In the genomic region with DNA sequence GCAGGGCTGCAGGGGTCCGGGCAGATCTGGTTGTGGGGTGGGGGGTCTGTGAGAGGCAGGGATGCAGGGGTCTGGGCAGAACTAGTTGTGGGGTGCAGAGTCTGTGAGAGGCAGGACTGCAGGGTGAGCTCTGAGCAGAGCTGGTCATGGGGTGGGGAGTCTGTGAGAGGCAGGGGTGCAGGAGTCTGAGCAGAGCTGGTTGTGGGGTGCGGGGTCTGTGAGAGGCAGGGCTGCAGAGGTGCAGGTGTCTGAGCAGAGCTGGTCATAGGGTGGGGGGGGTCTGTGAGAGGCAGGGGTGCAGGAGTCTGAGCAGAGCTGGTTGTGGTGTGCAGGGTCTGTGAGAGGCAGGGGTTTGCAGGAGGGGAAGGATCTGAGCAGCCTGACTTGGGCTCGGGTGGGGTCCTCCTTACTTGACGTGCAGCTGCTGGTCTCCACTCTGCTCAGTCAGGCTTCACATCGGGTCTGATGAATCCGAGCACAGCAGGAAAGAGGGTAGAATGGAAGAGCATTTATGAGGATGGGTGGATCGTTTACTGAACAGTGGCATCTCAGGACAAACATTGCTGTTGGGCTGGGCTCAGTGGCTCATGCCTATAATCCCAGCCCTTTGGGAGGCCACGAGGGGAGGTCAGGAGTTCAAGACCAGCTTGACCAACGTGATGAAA, we compare ENCODE assay signal across 23 cellular contexts. TPM values are rescaled to one million over a fixed set of nuclear protein-coding genes. Genes with fewer than 3 reads are reported as not detected.
A peak's percentile ranks its signal among the peaks of the same experiment; 100 is the strongest.
DNase-seq lines count a peak whose midpoint lies in the region; ATAC-seq and TF ChIP-seq lines count a peak whose summit lies in the region.
"Had no signal": no experiment of that assay in that cellular context is flagged by ENCODE, and none has a peak within 500 bp of the region (broad histone marks: within the 10 kb centered on the region; RNA-seq: fewer than 3 reads in every experiment).

No MANE protein-coding gene starts in this region.

- no TSS peak for BruUV-seq in PC-9 (replicated peaks; lab: Mats Ljungman, UMichigan)

- H4K20me1 ChIP-seq in PC-9 (ENCODE audit: insufficient read depth): no peaks in the 10 kb centered on the region
- H4K20me1 ChIP-seq: BLaER1 had no signal

- no peaks in the 10 kb centered on the region for H3K36me3 Mint-ChIP-seq in type B pancreatic cell
- H3K36me3 Mint-ChIP-seq in T-helper 2 cell treated with Interferon-gamma antibody and Interleukin-4, amounts not matched to agents 5 μg/mL and 100 μg/mL, for 36 hours (ENCODE audit: low read depth): no peaks in the 10 kb centered on the region
- H3K36me3 Mint-ChIP-seq: IgD-negative memory B cell, T-cell had no signal

- peaks cover 10% of the 10 kb centered on the region for H3K4me1 Mint-ChIP-seq in type B pancreatic cell (ENCODE audit: unreplicated experiment)
- peaks cover 13% of the 10 kb centered on the region for H3K4me1 Mint-ChIP-seq in T-helper 2 cell treated with Interferon-gamma antibody and Interleukin-4, amounts not matched to agents 5 μg/mL and 100 μg/mL, for 36 hours (ENCODE audit: low read depth)

- TF ChIP-seq CTCF in PC-9 (conservative IDR thresholded peaks at IDR 0.05) (no peak), type B pancreatic cell (conservative IDR thresholded peaks at IDR 0.05) (no peak)

- H3K9ac ChIP-seq in mesendoderm (ENCODE audit: low read length): no peak overlapping the region
- H3K9ac ChIP-seq: BLaER1, GM23248 had no signal

- H3K4me1 ChIP-seq in PC-9 (replicated peaks; ENCODE audit: insufficient read depth) (peaks cover 41% of the 10 kb centered on the region), mesendoderm (ENCODE audit: control insufficient read depth, low read depth, low read length) (no peaks in the 10 kb centered on the region)
- H3K4me1 ChIP-seq: BLaER1 had no signal

- H3K27ac ChIP-seq in PC-9 (no peak overlapping the region), mesendoderm (ENCODE audit: low read depth, low read length) (no peak overlapping the region)
- H3K27ac ChIP-seq: BLaER1, GM23248 had no signal

- no peak overlapping the region for H2BK15ac ChIP-seq in mesendoderm (replicated peaks; ENCODE audit: low read depth)

- H3K36me3 ChIP-seq in H7 (replicated peaks; ENCODE audit: control insufficient read depth, insufficient read depth, low read length) (no peaks in the 10 kb centered on the region), PC-9 (ENCODE audit: low read depth) (no peaks in the 10 kb centered on the region), mesendoderm (ENCODE audit: control insufficient read depth, insufficient read depth, low read length) (no peaks in the 10 kb centered on the region)
- H3K36me3 ChIP-seq: BLaER1 had no signal

- peak overlapping the region; percentile 61 for H3K27ac Mint-ChIP-seq in type B pancreatic cell
- no peak overlapping the region for H3K27ac Mint-ChIP-seq in T-helper 2 cell treated with Interferon-gamma antibody and Interleukin-4, amounts not matched to agents 5 μg/mL and 100 μg/mL, for 36 hours
- H3K27ac Mint-ChIP-seq: CD4-positive, alpha-beta T cell; IgD-negative memory B cell; T-cell had no signal

- POLR2A ChIA-PET in PC-9 (lab: Charles Lee; ENCODE audit: unreplicated experiment): interaction anchor here (0.6 to 0.7 kb wide), 3 partner anchors 22 to 37 kb away, joined by 3 to 26 read pairs (median 25); no protein-coding TSS in a partner anchor

- peak overlapping the region; percentile 44 for H3K56ac ChIP-seq in mesendoderm (ENCODE audit: low read length)

- DNase-seq in H7 (peak; percentile 14), PC-9 (no peak), mesendoderm (no peak), type B pancreatic cell (ENCODE audit: extremely low spot score, unreplicated experiment) (no peak), left lobe of liver (ENCODE audit: low spot score) (no peak), COLO829 (ENCODE audit: low spot score) (no peak)
- no peak for DNase-seq in T-helper 2 cell treated with Interferon-gamma antibody and Interleukin-4, amounts not matched to agents 5 μg/mL and 100 μg/mL, for 36 hours (ENCODE audit: low spot score)
- DNase-seq: Caco-2; CD4-positive, alpha-beta T cell; DND-41; GM23248; MV-4-11; NCI-H1105 treated with DMSO at 0.1 percent for 48 hours; NCI-H1694 treated with DMSO at 0.1 percent for 48 hours; NCI-H2081 treated with DMSO at 0.1 percent for 48 hours; NCI-H446; NCI-H526 treated with DMSO at 0.1 percent for 48 hours; SIG-M5; T-cell had no signal

- no peak overlapping the region for H2AFZ ChIP-seq in PC-9
- H2AFZ ChIP-seq: GM23248 had no signal

- no peaks in the 10 kb centered on the region for H3K27me3 Mint-ChIP-seq in type B pancreatic cell
- peaks cover 25% of the 10 kb centered on the region for H3K27me3 Mint-ChIP-seq in T-helper 2 cell treated with Interferon-gamma antibody and Interleukin-4, amounts not matched to agents 5 μg/mL and 100 μg/mL, for 36 hours (ENCODE audit: low read depth)

- no peak overlapping the region for H2BK120ac ChIP-seq in mesendoderm (ENCODE audit: low read depth, low read length)

- no peak overlapping the region for H4K8ac ChIP-seq in mesendoderm (ENCODE audit: low read depth, low read length)

- WGBS in mesendoderm (ENCODE audit: extremely low coverage, insufficient coverage, low lambda C conversion rate): no CpG with 5 or more reads among the region's 9 CpGs

- no peaks in the 10 kb centered on the region for H3K79me1 ChIP-seq in mesendoderm (ENCODE audit: low read length)

- H3K4me3 ChIP-seq in H7 (ENCODE audit: insufficient read depth, low read depth, low read length) (no peak overlapping the region), PC-9 (no peak overlapping the region), mesendoderm (ENCODE audit: low read length) (no peak overlapping the region)
- H3K4me3 ChIP-seq: BLaER1, GM23248 had no signal

- H3K9me2 ChIP-seq in PC-9 (ENCODE audit: insufficient read depth): no peaks in the 10 kb centered on the region

- H3K18ac ChIP-seq in mesendoderm (ENCODE audit: low read length): no peak overlapping the region

- peak overlapping the region; percentile 55; the same call in 1 of the 2 replicates for H3K4me2 ChIP-seq in PC-9
- no peak overlapping the region for H3K4me2 ChIP-seq in mesendoderm (ENCODE audit: low read length)
- H3K4me2 ChIP-seq: BLaER1 had no signal

- peaks cover 26% of the 10 kb centered on the region for H3F3A ChIP-seq in PC-9 (ENCODE audit: insufficient read depth, low read depth)

- no peaks in the 10 kb centered on the region for H3K79me2 ChIP-seq in PC-9 (ENCODE audit: low read depth)
- no peaks in the 10 kb centered on the region for H3K79me2 ChIP-seq in mesendoderm (ENCODE audit: control insufficient read depth, insufficient read depth, low read length)

- H3K9me3 Mint-ChIP-seq in type B pancreatic cell: no peaks in the 10 kb centered on the region
- no peaks in the 10 kb centered on the region for H3K9me3 Mint-ChIP-seq in T-helper 2 cell treated with Interferon-gamma antibody and Interleukin-4, amounts not matched to agents 5 μg/mL and 100 μg/mL, for 36 hours
- H3K9me3 Mint-ChIP-seq: CD4-positive, alpha-beta T cell; T-cell had no signal

- peak overlapping the region; percentile 49 for H3K4me3 Mint-ChIP-seq in type B pancreatic cell
- H3K4me3 Mint-ChIP-seq in T-helper 2 cell treated with Interferon-gamma antibody and Interleukin-4, amounts not matched to agents 5 μg/mL and 100 μg/mL, for 36 hours: no peak overlapping the region
- H3K4me3 Mint-ChIP-seq: CD4-positive, alpha-beta T cell; IgD-negative memory B cell; T-cell had no signal

- no peak overlapping the region for H3K4ac ChIP-seq in mesendoderm (ENCODE audit: low read depth, low read length)

- no peak overlapping the region for H3K23ac ChIP-seq in mesendoderm (ENCODE audit: low read length)

- no peak overlapping the region for H4K5ac ChIP-seq in mesendoderm (ENCODE audit: low read length)

- no peaks in the 10 kb centered on the region for H3K9me3 ChIP-seq in PC-9 (ENCODE audit: insufficient read depth, low read depth)
- H3K9me3 ChIP-seq: BLaER1 had no signal

- peak overlapping the region; percentile 41 for H2BK5ac ChIP-seq in mesendoderm (ENCODE audit: low read length)

- CTCF ChIA-PET in PC-9 (lab: Charles Lee): no interaction called here

- H3K27me3 ChIP-seq in H7 (ENCODE audit: control insufficient read depth, insufficient read depth, low read length) (no peaks in the 10 kb centered on the region), PC-9 (ENCODE audit: insufficient read depth, low read depth) (no peaks in the 10 kb centered on the region), mesendoderm (ENCODE audit: insufficient read depth, low read length, poor library complexity) (no peaks in the 10 kb centered on the region)
- H3K27me3 ChIP-seq: BLaER1 had no signal

- H2AK5ac ChIP-seq in mesendoderm (ENCODE audit: low read length): no peak overlapping the region

- intact Hi-C loops in PC-9 (cut with micrococcal nuclease; ENCODE audit: unreplicated experiment): no loop called here

- ATAC-seq in left lobe of liver: no peak
- ATAC-seq: HCT116, T-cell had no signal

RNA-seq across cellular contexts. Expression of a gene that starts 31.2 kb away (rescaled TPM):
- 0.17 TPM in 1 of 2 replicates, not detected in the other for total RNA-seq in H7 (2014; rRNA removed; shearing (Covaris generic))
- total RNA-seq in PC-9 (2021): 1.0 TPM in 1 of 2 replicates, not detected in the other
- 0.08 TPM for polyA plus RNA-seq in mesendoderm (2013, experiment 1 of 2)
- 0.07 TPM for polyA plus RNA-seq in mesendoderm (2013, experiment 2 of 2)
- total RNA-seq in type B pancreatic cell (ENCODE audit: low replicate concordance): 104 and 441 TPM in 2 replicates
- not detected for total RNA-seq in left lobe of liver
- total RNA-seq: CD4-positive, alpha-beta T cell; GM23248; RPMI7951 had no signal
- polyA plus RNA-seq: GM23248, IgD-negative memory B cell had no signal

RNA-seq across cellular contexts. Expression of a gene that starts 50.3 kb away (rescaled TPM):
- not detected in 2 replicates for total RNA-seq in H7 (2014; rRNA removed; shearing (Covaris generic))
- total RNA-seq in PC-9 (2021) (2.6 and 3.7 TPM in 2 replicates), type B pancreatic cell (ENCODE audit: low replicate concordance) (0.56 and 0.76 TPM in 2 replicates), left lobe of liver (not detected)
- polyA plus RNA-seq in mesendoderm (2013, experiment 1 of 2): 0.83 TPM
- 0.63 TPM for polyA plus RNA-seq in mesendoderm (2013, experiment 2 of 2)
- total RNA-seq: Caco-2; CD4-positive, alpha-beta T cell; GM23248; RPMI7951; T-cell had no signal
- polyA plus RNA-seq: GM23248, IgD-negative memory B cell had no signal

RNA-seq across cellular contexts. Expression of a gene that starts 54.7 kb away (rescaled TPM):
- total RNA-seq in H7 (2014; rRNA removed; shearing (Covaris generic)): not detected in 2 replicates
- total RNA-seq in PC-9 (2021): 0.96 TPM in 1 of 2 replicates, not detected in the other
- 0.39 TPM for polyA plus RNA-seq in mesendoderm (2013, experiment 1 of 2)
- 0.74 TPM for polyA plus RNA-seq in mesendoderm (2013, experiment 2 of 2)
- total RNA-seq in type B pancreatic cell (ENCODE audit: low replicate concordance): not detected in 2 replicates
- not detected for total RNA-seq in left lobe of liver
- total RNA-seq: Caco-2; CD4-positive, alpha-beta T cell; GM23248; RPMI7951; T-cell had no signal
- polyA plus RNA-seq: GM23248, IgD-negative memory B cell had no signal

Comparison
In these comparisons a context has a peak if more than half of its experiments do, and no peak if none do; other contexts are left out.
1. RNA of a gene that starts 31.2 kb away (total RNA-seq): 104 to 441 TPM in type B pancreatic cell; 1.0 TPM in PC-9, 0.17 TPM in H7 and not detected in left lobe of liver (single experiment); every median in the first group is over 10 times any median in the second.